ENCODE assay signal across 8 cellular contexts in genomic region chr5:149581931-149582768, GRCh38. TPM values are rescaled to one million over a fixed set of nuclear protein-coding genes. Genes with fewer than 3 reads are reported as not detected.
DNase-seq lines count a peak whose midpoint lies in the region; ATAC-seq, FAIRE-seq and TF ChIP-seq lines count a peak whose summit lies in the region.

No MANE protein-coding gene starts in this region.

- TF ChIP-seq CTCF in gastroesophageal sphincter (IDR thresholded peaks at IDR 0.05) (no peak), osteoblast (IDR thresholded peaks at IDR 0.05; ENCODE audit: extremely low read depth, low read depth, low read length) (no peak)

- peaks cover 20% of the 10 kb centered on the region for H3K4me1 ChIP-seq in SJCRH30
- peaks cover 5 to 58% (median 19%) of the 10 kb centered on the region in 3 donors for H3K4me1 ChIP-seq in gastroesophageal sphincter
- peaks cover 8% of the 10 kb centered on the region for H3K4me1 ChIP-seq in osteoblast (ENCODE audit: insufficient read depth, low read length)

- no peaks in the 10 kb centered on the region for H3K9me3 Mint-ChIP-seq in stimulated activated memory B cell treated with anti-CD40 and anti-IgM and Interleukin-4, amounts not matched to agents 10 μg/mL and 1 μg/mL and 100 μg/mL, for 72 hours

- H2AFZ ChIP-seq in osteoblast (ENCODE audit: low read length): peak overlapping the region; percentile 97

- H3K4me3 ChIP-seq in SJCRH30: no peak overlapping the region; the same call in 1 of the 2 replicates
- peak overlapping the region; percentile 32 to 61 for H3K4me3 ChIP-seq in gastroesophageal sphincter
- peak overlapping the region; percentile 76 for H3K4me3 ChIP-seq in osteoblast (ENCODE audit: insufficient read depth, low read length)

- ATAC-seq in gastroesophageal sphincter: no peak
- no peak for ATAC-seq in HG03432 (IDR thresholded peaks at IDR 0.05; ENCODE audit: unreplicated experiment)
- ATAC-seq in GM19455 (IDR thresholded peaks at IDR 0.05; ENCODE audit: unreplicated experiment): no peak
- ATAC-seq in stimulated activated memory B cell treated with anti-CD40 and anti-IgM and Interleukin-4, amounts not matched to agents 10 μg/mL and 1 μg/mL and 100 μg/mL, for 72 hours: no peak

- no peaks in the 10 kb centered on the region for H3K36me3 Mint-ChIP-seq in stimulated activated memory B cell treated with anti-CD40 and anti-IgM and Interleukin-4, amounts not matched to agents 10 μg/mL and 1 μg/mL and 100 μg/mL, for 72 hours

- H3K27me3 Mint-ChIP-seq in stimulated activated memory B cell treated with anti-CD40 and anti-IgM and Interleukin-4, amounts not matched to agents 10 μg/mL and 1 μg/mL and 100 μg/mL, for 72 hours: no peaks in the 10 kb centered on the region

- no peak for DNase-seq in H54 (ENCODE audit: insufficient read length, low spot score)
- peak; percentile 12 to 33 for DNase-seq in SJCRH30
- no peak for DNase-seq in osteoblast (ENCODE audit: insufficient read length, low spot score, missing footprints)
- DNase-seq in stimulated activated CD4-positive, alpha-beta T cell treated with anti-CD3 and anti-CD28 coated beads, Interleukin-4, amount 100 ng/mL, for 4 hours: no peak

- H3K4me2 ChIP-seq in osteoblast (ENCODE audit: insufficient read depth, low read length): peak overlapping the region; percentile 93

- H3K9me3 ChIP-seq in SJCRH30 (replicated peaks) (no peaks in the 10 kb centered on the region), gastroesophageal sphincter (no peaks in the 10 kb centered on the region), osteoblast (ENCODE audit: low read depth, low read length) (no peaks in the 10 kb centered on the region)

- TF ChIP-seq POLR2A in H54 (IDR thresholded peaks at IDR 0.05; ENCODE audit: low read depth, low read length) (no peak), gastroesophageal sphincter (IDR thresholded peaks at IDR 0.05) (no peak)

- no peak overlapping the region for H3K27ac ChIP-seq in SJCRH30
- peak overlapping the region; percentile 51 to 91 (median 85) for H3K27ac ChIP-seq in gastroesophageal sphincter
- H3K27ac ChIP-seq in osteoblast (ENCODE audit: low read depth, low read length): no peak overlapping the region

- FAIRE-seq in H54 (lab: Jason Lieb, UNC): peak; percentile 60

- WGBS in gastroesophageal sphincter (ENCODE audit: low coverage in 1 of 2), 2 donors: 14 to 20% methylated on average over 6 to 7 of the region's 9 CpGs

- no peak overlapping the region for H3K4me3 Mint-ChIP-seq in stimulated activated memory B cell treated with anti-CD40 and anti-IgM and Interleukin-4, amounts not matched to agents 10 μg/mL and 1 μg/mL and 100 μg/mL, for 72 hours

- peaks cover 6% of the 10 kb centered on the region for H3K4me1 Mint-ChIP-seq in stimulated activated memory B cell treated with anti-CD40 and anti-IgM and Interleukin-4, amounts not matched to agents 10 μg/mL and 1 μg/mL and 100 μg/mL, for 72 hours

- no peaks in the 10 kb centered on the region for H3K27me3 ChIP-seq in SJCRH30
- no peaks in the 10 kb centered on the region for H3K27me3 ChIP-seq in gastroesophageal sphincter
- H3K27me3 ChIP-seq in osteoblast (ENCODE audit: insufficient read depth, low read length): no peaks in the 10 kb centered on the region

- no peaks in the 10 kb centered on the region for H4K20me1 ChIP-seq in osteoblast (ENCODE audit: insufficient read depth, low read length)

- H3K79me2 ChIP-seq in osteoblast (ENCODE audit: insufficient read depth, low read length): no peaks in the 10 kb centered on the region

- no peak for TF ChIP-seq EP300 in gastroesophageal sphincter (IDR thresholded peaks at IDR 0.05)

- no peaks in the 10 kb centered on the region for H3K36me3 ChIP-seq in SJCRH30
- no peaks in the 10 kb centered on the region for H3K36me3 ChIP-seq in gastroesophageal sphincter
- H3K36me3 ChIP-seq in osteoblast (ENCODE audit: insufficient read depth, low read length): no peaks in the 10 kb centered on the region

- no peak overlapping the region for H3K27ac Mint-ChIP-seq in stimulated activated memory B cell treated with anti-CD40 and anti-IgM and Interleukin-4, amounts not matched to agents 10 μg/mL and 1 μg/mL and 100 μg/mL, for 72 hours

RNA-seq across cellular contexts. Expression of gene ARHGEF37, which starts 0.9 kb away (rescaled TPM):
- total RNA-seq in SJCRH30 (2014; rRNA removed; shearing (Covaris generic)): 0.05 and 0.38 TPM in 2 replicates
- total RNA-seq in gastroesophageal sphincter: 10 to 100 TPM; 13.5 to 30.6 (median 20.1) TPM
- 0.72 and 0.88 TPM in 2 replicates for total RNA-seq in osteoblast

RNA-seq across cellular contexts. Expression of gene CSNK1A1, which starts 30.9 kb away (rescaled TPM):
- 204 and 205 TPM in 2 replicates for total RNA-seq in SJCRH30 (2014; rRNA removed; shearing (Covaris generic))
- total RNA-seq in gastroesophageal sphincter: 100 to 1,000 TPM; 264 to 414 (median 344) TPM
- total RNA-seq in osteoblast: 444 and 497 TPM in 2 replicates

Comparison
In these comparisons a context has a peak if more than half of its experiments do, and no peak if none do; other contexts are left out.
1. DNase-seq: peak in SJCRH30 (2 of 2); none in H54 (single experiment), osteoblast (single experiment) and stimulated activated CD4-positive, alpha-beta T cell treated with anti-CD3 and anti-CD28 coated beads, Interleukin-4, amount 100 ng/mL, for 4 hours (0 of 2).
2. H3K27ac ChIP-seq: peak in gastroesophageal sphincter (4 of 4); none in SJCRH30 (single experiment) and osteoblast (single experiment).